8 cellular contexts compared by ENCODE assay signal in genomic region chr17:1865252-1866037, GRCh38. TPM values are rescaled to one million over a fixed set of nuclear protein-coding genes. Genes with fewer than 3 reads are reported as not detected.
DNase-seq lines count a peak whose midpoint lies in the region; ATAC-seq and TF ChIP-seq lines count a peak whose summit lies in the region.

No MANE protein-coding gene starts in this region.

- no peaks in the 10 kb centered on the region for H3K27me3 ChIP-seq in hepatocyte

- H3K27ac Mint-ChIP-seq in activated naive CD4-positive, alpha-beta T cell treated with anti-CD3 and anti-CD28 coated beads for 36 hours, result no peak overlapping the region

- TF ChIP-seq CTCF in GM13976 (IDR thresholded peaks at IDR 0.05; ENCODE audit: borderline replicate concordance, control extremely low read depth, extremely low read depth, insufficient read depth, missing control alignments) (peak; percentile 32), hepatocyte (IDR thresholded peaks at IDR 0.05; ENCODE audit: poor library complexity) (peak; percentile 53)

- H3K4me3 ChIP-seq in hepatocyte, result no peak overlapping the region

- peaks cover 9% of the 10 kb centered on the region for H3K36me3 Mint-ChIP-seq in activated naive CD4-positive, alpha-beta T cell treated with anti-CD3 and anti-CD28 coated beads for 36 hours (ENCODE audit: low read depth)

- no peaks in the 10 kb centered on the region for H3K4me1 ChIP-seq in hepatocyte (ENCODE audit: insufficient read depth)

- intact Hi-C loops in activated naive CD4-positive, alpha-beta T cell treated with anti-CD3 and anti-CD28 coated beads for 36 hours (cut with micrococcal nuclease), result no loop called here

- H3K4me2 ChIP-seq in hepatocyte, result no peak overlapping the region

- H3K27me3 Mint-ChIP-seq in activated naive CD4-positive, alpha-beta T cell treated with anti-CD3 and anti-CD28 coated beads for 36 hours (ENCODE audit: low read depth), result no peaks in the 10 kb centered on the region

- CTCF ChIA-PET in activated naive CD4-positive, alpha-beta T cell treated with anti-CD3 and anti-CD28 coated beads for 36 hours (lab: Charles Lee), result interaction anchor here (0.7 to 3.0 kb wide), 6 partner anchors 25 to 192 kb away, joined by 3 to 25 read pairs (median 3); no protein-coding TSS in a partner anchor

- no peak for ATAC-seq in HG03108 (IDR thresholded peaks at IDR 0.05; ENCODE audit: unreplicated experiment)
- ATAC-seq in GM18867 (IDR thresholded peaks at IDR 0.05; ENCODE audit: unreplicated experiment), result no peak

- no peak overlapping the region for H3K4me3 Mint-ChIP-seq in activated naive CD4-positive, alpha-beta T cell treated with anti-CD3 and anti-CD28 coated beads for 36 hours

- WGBS in hepatocyte (ENCODE audit: low lambda C conversion rate, missing lambda C conversion rate), result 77% methylated on average over 17 of the region's 17 CpGs

- H3K36me3 ChIP-seq in hepatocyte (replicated peaks; ENCODE audit: insufficient read depth, low read depth), result no peaks in the 10 kb centered on the region

- DNase-seq in AG08395 (ENCODE audit: low spot score), result peak; percentile 66
- peak; percentile 63 for DNase-seq in GM13976 (ENCODE audit: low spot score)
- DNase-seq in OCI-M1 (lab: John Stamatoyannopoulos, UW), result peak; percentile 73
- peak; percentile 68 for DNase-seq in activated naive CD4-positive, alpha-beta T cell treated with anti-CD3 and anti-CD28 coated beads for 36 hours
- peak; percentile 49 for DNase-seq in hepatocyte (ENCODE audit: low spot score)
- peak; percentile 26 for DNase-seq in stimulated activated CD8-positive, alpha-beta memory T cell treated with anti-CD3 and anti-CD28 coated beads, Interleukin-12 subunit alpha, Interleukin-12 subunit beta, amount 100 ng/mL, for 1 hour (ENCODE audit: low read depth)

- H3K9me2 ChIP-seq in hepatocyte (replicated peaks; ENCODE audit: insufficient read depth), result no peaks in the 10 kb centered on the region

- H3K9me3 Mint-ChIP-seq in activated naive CD4-positive, alpha-beta T cell treated with anti-CD3 and anti-CD28 coated beads for 36 hours, result no peaks in the 10 kb centered on the region

- H4K20me1 ChIP-seq in hepatocyte (ENCODE audit: insufficient read depth, poor library complexity, severe bottlenecking), result no peaks in the 10 kb centered on the region

- no peak overlapping the region for H3K27ac ChIP-seq in hepatocyte

- no peaks in the 10 kb centered on the region for H3K79me2 ChIP-seq in hepatocyte

- H3K9me3 ChIP-seq in hepatocyte (ENCODE audit: low read depth), result no peaks in the 10 kb centered on the region

- H3K4me1 Mint-ChIP-seq in activated naive CD4-positive, alpha-beta T cell treated with anti-CD3 and anti-CD28 coated beads for 36 hours (ENCODE audit: low read depth), result peaks cover 15% of the 10 kb centered on the region

- no peak overlapping the region for H2AFZ ChIP-seq in hepatocyte

- in situ Hi-C loops in GM13976 (cut with MboI; ENCODE audit: low sequenced_read_pairs, unreplicated experiment), result no loop called here

RNA-seq across cellular contexts. Expression of gene RPA1, which starts 35.6 kb away (rescaled TPM):
- 100 to 1,000 TPM; 177 to 188 TPM for total RNA-seq in activated naive CD4-positive, alpha-beta T cell treated with anti-CD3 and anti-CD28 coated beads for 36 hours
- 15.2 and 17.6 TPM in 2 replicates for total RNA-seq in hepatocyte
- 32.4 and 33.6 TPM in 2 replicates for polyA plus RNA-seq in hepatocyte

RNA-seq across cellular contexts. Expression of gene SMYD4, which starts 35.7 kb away (rescaled TPM):
- total RNA-seq in activated naive CD4-positive, alpha-beta T cell treated with anti-CD3 and anti-CD28 coated beads for 36 hours, result 10 to 100 TPM; 18.7 to 22.0 TPM
- total RNA-seq in hepatocyte, result 8.7 and 11.4 TPM in 2 replicates
- polyA plus RNA-seq in hepatocyte, result 8.5 and 9.5 TPM in 2 replicates
